29 cellular contexts compared by ENCODE assay signal in the genomic region with DNA sequence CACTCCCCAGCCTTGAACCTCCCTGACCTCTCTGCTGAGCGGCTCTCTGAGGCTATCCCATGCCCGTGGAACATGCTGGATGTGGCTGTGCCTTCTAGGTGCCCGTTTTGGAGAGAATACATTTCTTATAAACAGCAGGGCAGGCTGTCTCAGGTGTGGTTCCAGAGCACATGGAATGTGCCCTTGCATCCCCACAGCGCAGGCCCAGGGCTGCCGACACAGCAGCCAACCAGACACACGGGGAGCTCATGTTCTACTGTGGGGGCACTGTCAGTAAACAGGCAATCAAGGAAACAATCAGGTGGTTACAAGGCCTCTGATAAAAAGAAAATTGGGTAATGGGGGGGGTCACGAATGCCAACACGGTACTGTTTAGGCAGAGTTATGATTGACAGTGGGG. TPM values are rescaled to one million over a fixed set of nuclear protein-coding genes. Genes with fewer than 3 reads are reported as not detected.
"Had no signal": no experiment of that assay in that cellular context is flagged by ENCODE, and none has a peak within 500 bp of the region (broad histone marks: within the 10 kb centered on the region; RNA-seq: fewer than 3 reads in every experiment).

No MANE protein-coding gene starts in this region.

- H3K36me3 ChIP-seq: adrenal gland, colonic mucosa, esophagus squamous epithelium, WERI-Rb-1 had no signal

- ATAC-seq: activated CD4-positive, CD25-positive, alpha-beta regulatory T cell treated with anti-CD3 and anti-CD28 coated beads, Interleukin-2, amount 50 U/mL, for 24 hours; activated CD8-positive, alpha-beta T cell treated with anti-CD3 and anti-CD28 coated beads, Interleukin-2, amount 10 ng/mL, durations not matched to agents 7 days and 5 days; activated naive CD8-positive, alpha-beta T cell treated with anti-CD3 and anti-CD28 coated beads, Interleukin-2, amount 50 U/mL, for 24 hours; T-helper 17 cell had no signal

- H3K4me1 ChIP-seq: adrenal gland, colonic mucosa had no signal

- H3K9me3 ChIP-seq: adrenal gland, body of pancreas, colonic mucosa, esophagus squamous epithelium had no signal

- H3K27ac ChIP-seq: adrenal gland, colonic mucosa, epithelial cell of prostate, WERI-Rb-1 had no signal

- DNase-seq: activated B cell treated with CpG ODN at 0.5 μM for 24 hours; activated CD4-positive, alpha-beta memory T cell treated with anti-CD3 and anti-CD28 coated beads for 36 hours; activated CD4-positive, alpha-beta T cell treated with anti-CD3 and anti-CD28 coated beads, Interleukin-2, amount 10 ng/mL, durations not matched to agents 24 days and 14 days; activated CD8-positive, alpha-beta T cell treated with anti-CD3 and anti-CD28 coated beads, Interleukin-2, amount 10 ng/mL, durations not matched to agents 7 days and 5 days; activated effector memory CD4-positive, alpha-beta T cell treated with anti-CD3 and anti-CD28 coated beads, Interleukin-2, amount 50 U/mL, for 16 hours; activated naive CD4-positive, alpha-beta T cell treated with anti-CD3 and anti-CD28 coated beads for 36 hours; activated naive CD8-positive, alpha-beta T cell treated with anti-CD3 and anti-CD28 coated beads for 36 hours; activated naive CD8-positive, alpha-beta T cell treated with anti-CD3 and anti-CD28 coated beads, Interleukin-2, amount 50 U/mL, for 24 hours; activated T-cell treated with anti-CD3 and anti-CD28 coated beads, Interleukin-2, amount 50 U/mL, for 48 hours; adrenal gland; amygdala; aorta; caudate nucleus; colonic mucosa; effector CD8-positive, alpha-beta T cell; esophagus squamous epithelium; foreskin melanocyte; head of caudate nucleus; T-helper 1 cell; T-helper 17 cell; T1000; WERI-Rb-1 had no signal

- H3K27me3 Mint-ChIP-seq: activated B cell treated with CpG ODN at 0.5 μM for 24 hours; activated CD4-positive, alpha-beta memory T cell treated with anti-CD3 and anti-CD28 coated beads for 36 hours; activated CD4-positive, alpha-beta T cell treated with anti-CD3 and anti-CD28 coated beads, Interleukin-2, amount 10 ng/mL, durations not matched to agents 24 days and 14 days; activated naive CD4-positive, alpha-beta T cell treated with anti-CD3 and anti-CD28 coated beads, Interleukin-2, amount 50 U/mL, for 24 hours; activated naive CD8-positive, alpha-beta T cell treated with anti-CD3 and anti-CD28 coated beads for 36 hours; activated naive CD8-positive, alpha-beta T cell treated with anti-CD3 and anti-CD28 coated beads, Interleukin-2, amount 50 U/mL, for 24 hours had no signal

- H3K4me3 ChIP-seq: adrenal gland, body of pancreas, colonic mucosa, esophagus squamous epithelium had no signal

- H3K4me1 Mint-ChIP-seq: activated CD4-positive, alpha-beta T cell treated with anti-CD3 and anti-CD28 coated beads, Interleukin-2, amount 10 ng/mL, durations not matched to agents 24 days and 14 days; activated naive CD4-positive, alpha-beta T cell treated with anti-CD3 and anti-CD28 coated beads, Interleukin-2, amount 50 U/mL, for 24 hours; activated naive CD8-positive, alpha-beta T cell treated with anti-CD3 and anti-CD28 coated beads for 36 hours; activated naive CD8-positive, alpha-beta T cell treated with anti-CD3 and anti-CD28 coated beads, Interleukin-2, amount 50 U/mL, for 24 hours had no signal

- H3K27ac Mint-ChIP-seq: activated B cell treated with CpG ODN at 0.5 μM for 24 hours; activated CD4-positive, alpha-beta memory T cell treated with anti-CD3 and anti-CD28 coated beads for 36 hours; activated CD4-positive, alpha-beta T cell treated with anti-CD3 and anti-CD28 coated beads, Interleukin-2, amount 10 ng/mL, durations not matched to agents 24 days and 14 days; activated CD8-positive, alpha-beta T cell treated with anti-CD3 and anti-CD28 coated beads, Interleukin-2, amount 10 ng/mL, durations not matched to agents 7 days and 5 days; activated naive CD4-positive, alpha-beta T cell treated with anti-CD3 and anti-CD28 coated beads for 36 hours; activated naive CD4-positive, alpha-beta T cell treated with anti-CD3 and anti-CD28 coated beads, Interleukin-2, amount 50 U/mL, for 24 hours; activated naive CD8-positive, alpha-beta T cell treated with anti-CD3 and anti-CD28 coated beads for 36 hours; activated naive CD8-positive, alpha-beta T cell treated with anti-CD3 and anti-CD28 coated beads, Interleukin-2, amount 50 U/mL, for 24 hours; activated T-helper 1 cell treated with anti-CD3 and anti-CD28 coated beads, Interleukin-12 subunit alpha, Interleukin-12 subunit beta, Interleukin-2, Interleukin-4 antibody, amounts not matched to agents 30 ng/mL and 10 ng/mL and 1 ng/mL, durations not matched to agents 14 hours and 24 hours and 36 hours; activated T-helper 2 cell treated with anti-CD3 and anti-CD28 coated beads, Interferon-gamma antibody, Interleukin-2, Interleukin-4, amounts not matched to agents 10 μg/mL and 5 μg/mL and 100 μg/mL, durations not matched to agents 14 hours and 24 hours and 36 hours; T-helper 17 cell; T-helper 2 cell treated with Interferon-gamma antibody and Interleukin-4, amounts not matched to agents 5 μg/mL and 100 μg/mL, for 36 hours had no signal

- H3K9me3 Mint-ChIP-seq: activated B cell treated with CpG ODN at 0.5 μM for 24 hours; activated CD4-positive, alpha-beta memory T cell treated with anti-CD3 and anti-CD28 coated beads for 36 hours; activated CD4-positive, alpha-beta T cell treated with anti-CD3 and anti-CD28 coated beads, Interleukin-2, amount 10 ng/mL, durations not matched to agents 24 days and 14 days; activated naive CD4-positive, alpha-beta T cell treated with anti-CD3 and anti-CD28 coated beads for 36 hours; activated naive CD4-positive, alpha-beta T cell treated with anti-CD3 and anti-CD28 coated beads, Interleukin-2, amount 50 U/mL, for 24 hours; activated naive CD8-positive, alpha-beta T cell treated with anti-CD3 and anti-CD28 coated beads for 36 hours; activated naive CD8-positive, alpha-beta T cell treated with anti-CD3 and anti-CD28 coated beads, Interleukin-2, amount 50 U/mL, for 24 hours; activated T-helper 1 cell treated with anti-CD3 and anti-CD28 coated beads, Interleukin-12 subunit alpha, Interleukin-12 subunit beta, Interleukin-2, Interleukin-4 antibody, amounts not matched to agents 30 ng/mL and 10 ng/mL and 1 ng/mL, durations not matched to agents 14 hours and 24 hours and 36 hours; activated T-helper 2 cell treated with anti-CD3 and anti-CD28 coated beads, Interferon-gamma antibody, Interleukin-2, Interleukin-4, amounts not matched to agents 10 μg/mL and 5 μg/mL and 100 μg/mL, durations not matched to agents 14 hours and 24 hours and 36 hours; T-helper 2 cell treated with Interferon-gamma antibody and Interleukin-4, amounts not matched to agents 5 μg/mL and 100 μg/mL, for 36 hours had no signal

- H3K27me3 ChIP-seq: adrenal gland, body of pancreas, colonic mucosa, esophagus squamous epithelium had no signal

- H3K36me3 Mint-ChIP-seq: activated CD4-positive, alpha-beta memory T cell treated with anti-CD3 and anti-CD28 coated beads for 36 hours; activated naive CD8-positive, alpha-beta T cell treated with anti-CD3 and anti-CD28 coated beads for 36 hours had no signal

- H3K4me3 Mint-ChIP-seq: activated B cell treated with CpG ODN at 0.5 μM for 24 hours; activated CD4-positive, alpha-beta memory T cell treated with anti-CD3 and anti-CD28 coated beads for 36 hours; activated CD4-positive, alpha-beta T cell treated with anti-CD3 and anti-CD28 coated beads, Interleukin-2, amount 10 ng/mL, durations not matched to agents 24 days and 14 days; activated CD8-positive, alpha-beta T cell treated with anti-CD3 and anti-CD28 coated beads, Interleukin-2, amount 10 ng/mL, durations not matched to agents 7 days and 5 days; activated naive CD4-positive, alpha-beta T cell treated with anti-CD3 and anti-CD28 coated beads for 36 hours; activated naive CD4-positive, alpha-beta T cell treated with anti-CD3 and anti-CD28 coated beads, Interleukin-2, amount 50 U/mL, for 24 hours; activated naive CD8-positive, alpha-beta T cell treated with anti-CD3 and anti-CD28 coated beads for 36 hours; activated naive CD8-positive, alpha-beta T cell treated with anti-CD3 and anti-CD28 coated beads, Interleukin-2, amount 50 U/mL, for 24 hours; activated T-helper 1 cell treated with anti-CD3 and anti-CD28 coated beads, Interleukin-12 subunit alpha, Interleukin-12 subunit beta, Interleukin-2, Interleukin-4 antibody, amounts not matched to agents 30 ng/mL and 10 ng/mL and 1 ng/mL, durations not matched to agents 14 hours and 24 hours and 36 hours; T-helper 2 cell treated with Interferon-gamma antibody and Interleukin-4, amounts not matched to agents 5 μg/mL and 100 μg/mL, for 36 hours had no signal

RNA-seq across cellular contexts. Expression of a gene that starts 30.8 kb away (rescaled TPM):
- total RNA-seq: activated CD8-positive, alpha-beta T cell treated with anti-CD3 and anti-CD28 coated beads, Interleukin-2, amount 10 ng/mL, durations not matched to agents 7 days and 5 days; activated naive CD4-positive, alpha-beta T cell treated with anti-CD3 and anti-CD28 coated beads for 36 hours; activated naive CD8-positive, alpha-beta T cell treated with anti-CD3 and anti-CD28 coated beads for 36 hours had no signal
